Comparison of ENCODE assay signal across 21 cellular contexts in genomic region chr16:1097156-1097555, GRCh38. TPM values are rescaled to one million over a fixed set of nuclear protein-coding genes. Genes with fewer than 3 reads are reported as not detected.
"Had no signal": no experiment of that assay in that cellular context is flagged by ENCODE, and none has a peak within 500 bp of the region (broad histone marks: within the 10 kb centered on the region; RNA-seq: fewer than 3 reads in every experiment).

No MANE protein-coding gene starts in this region.

- H3K4me3 Mint-ChIP-seq: activated CD4-positive, alpha-beta T cell treated with anti-CD3 and anti-CD28 coated beads, Interleukin-2, amount 10 ng/mL, durations not matched to agents 7 days and 5 days; activated T-helper 17 cell treated with anti-CD3 and anti-CD28 coated beads, Interleukin-2, amount 50 U/mL, for 72 hours; natural killer cell treated with Interleukin-12 subunit alpha and Interleukin-12 subunit beta and Interleukin-15 and Interleukin-18, amount 100 ng/mL, for 72 hours; T-helper 17 cell had no signal

- H3K4me3 ChIP-seq: adrenal gland, body of pancreas, dorsolateral prefrontal cortex, mucosa of descending colon, sigmoid colon, tibial nerve had no signal

- H3K4me1 Mint-ChIP-seq: activated CD4-positive, alpha-beta T cell treated with anti-CD3 and anti-CD28 coated beads, Interleukin-2, amount 10 ng/mL, durations not matched to agents 7 days and 5 days; activated T-helper 17 cell treated with anti-CD3 and anti-CD28 coated beads, Interleukin-2, amount 50 U/mL, for 72 hours; T-helper 17 cell had no signal

- H3K27ac Mint-ChIP-seq: activated CD4-positive, alpha-beta T cell treated with anti-CD3 and anti-CD28 coated beads, Interleukin-2, amount 10 ng/mL, durations not matched to agents 7 days and 5 days; activated T-helper 17 cell treated with anti-CD3 and anti-CD28 coated beads, Interleukin-2, amount 50 U/mL, for 72 hours; natural killer cell treated with Interleukin-12 subunit alpha and Interleukin-12 subunit beta and Interleukin-15 and Interleukin-18, amount 100 ng/mL, for 72 hours; progenitor cell of endocrine pancreas; T-helper 17 cell had no signal

- H3K9me3 ChIP-seq: adrenal gland, body of pancreas, mucosa of descending colon, sigmoid colon, tibial nerve had no signal

- H3K9me3 Mint-ChIP-seq: activated T-helper 17 cell treated with anti-CD3 and anti-CD28 coated beads, Interleukin-2, amount 50 U/mL, for 72 hours; natural killer cell treated with Interleukin-12 subunit alpha and Interleukin-12 subunit beta and Interleukin-15 and Interleukin-18, amount 100 ng/mL, for 72 hours had no signal

- H3K27ac ChIP-seq: body of pancreas, dorsolateral prefrontal cortex, sigmoid colon, tibial nerve had no signal

- DNase-seq: activated CD4-positive, alpha-beta T cell treated with anti-CD3 and anti-CD28 coated beads, Interleukin-2, amount 10 ng/mL, durations not matched to agents 7 days and 5 days; activated CD4-positive, CD25-positive, alpha-beta regulatory T cell; activated naive CD4-positive, alpha-beta T cell treated with anti-CD3 and anti-CD28 coated beads, Interleukin-2, amount 50 U/mL, for 16 hours; activated T-cell treated with anti-CD3 and anti-CD28 coated beads for 4 hours; body of pancreas; cerebellar nuclear complex; left colon; mammary epithelial cell; mucosa of descending colon; sigmoid colon; stimulated activated CD4-positive, alpha-beta T cell treated with anti-CD3 and anti-CD28 coated beads, Interleukin-4, amount 100 ng/mL, for 24 hours; T-helper 17 cell had no signal

- H3K36me3 ChIP-seq: adrenal gland, sigmoid colon, tibial nerve had no signal

- H3K27me3 ChIP-seq: adrenal gland had no signal

- ATAC-seq: activated T-helper 17 cell treated with anti-CD3 and anti-CD28 coated beads, Interleukin-2, amount 50 U/mL, for 72 hours; body of pancreas; left colon; mucosa of descending colon; natural killer cell treated with Interleukin-12 subunit alpha and Interleukin-12 subunit beta and Interleukin-15 and Interleukin-18, amount 100 ng/mL, for 72 hours; T-helper 17 cell had no signal

- H3K4me1 ChIP-seq: body of pancreas, sigmoid colon, tibial nerve had no signal

- H3K36me3 Mint-ChIP-seq: natural killer cell treated with Interleukin-12 subunit alpha and Interleukin-12 subunit beta and Interleukin-15 and Interleukin-18, amount 100 ng/mL, for 72 hours had no signal

- H3K27me3 Mint-ChIP-seq: activated CD4-positive, alpha-beta T cell treated with anti-CD3 and anti-CD28 coated beads, Interleukin-2, amount 10 ng/mL, durations not matched to agents 7 days and 5 days; activated T-helper 17 cell treated with anti-CD3 and anti-CD28 coated beads, Interleukin-2, amount 50 U/mL, for 72 hours; natural killer cell treated with Interleukin-12 subunit alpha and Interleukin-12 subunit beta and Interleukin-15 and Interleukin-18, amount 100 ng/mL, for 72 hours; progenitor cell of endocrine pancreas; T-helper 17 cell had no signal

RNA-seq across cellular contexts. Expression of gene C1QTNF8, which starts 1.1 kb away (rescaled TPM):
- total RNA-seq: activated CD4-positive, alpha-beta T cell treated with anti-CD3 and anti-CD28 coated beads, Interleukin-2, amount 10 ng/mL, durations not matched to agents 7 days and 5 days; activated CD8-positive, alpha-beta memory T cell treated with anti-CD3 and anti-CD28 coated beads for 36 hours; activated T-helper 17 cell treated with anti-CD3 and anti-CD28 coated beads, Interleukin-2, amount 50 U/mL, for 72 hours; body of pancreas; left colon; mammary epithelial cell; mucosa of descending colon; natural killer cell treated with Interleukin-12 subunit alpha and Interleukin-12 subunit beta and Interleukin-15 and Interleukin-18, amount 100 ng/mL, for 72 hours; occipital lobe; progenitor cell of endocrine pancreas; sigmoid colon; T-helper 17 cell; tibial nerve had no signal
- polyA plus RNA-seq: esophagus, mammary epithelial cell, sigmoid colon had no signal

RNA-seq across cellular contexts. Expression of gene SSTR5, which starts 24.6 kb away (rescaled TPM):
- total RNA-seq: activated CD4-positive, alpha-beta T cell treated with anti-CD3 and anti-CD28 coated beads, Interleukin-2, amount 10 ng/mL, durations not matched to agents 7 days and 5 days; activated CD8-positive, alpha-beta memory T cell treated with anti-CD3 and anti-CD28 coated beads for 36 hours; activated T-helper 17 cell treated with anti-CD3 and anti-CD28 coated beads, Interleukin-2, amount 50 U/mL, for 72 hours; mammary epithelial cell; mucosa of descending colon; natural killer cell treated with Interleukin-12 subunit alpha and Interleukin-12 subunit beta and Interleukin-15 and Interleukin-18, amount 100 ng/mL, for 72 hours; sigmoid colon; T-helper 17 cell; tibial nerve had no signal
- polyA plus RNA-seq: mammary epithelial cell had no signal

RNA-seq across cellular contexts. Expression of gene CACNA1H, which starts 55.8 kb away (rescaled TPM):
- total RNA-seq: mammary epithelial cell had no signal
